8 cellular contexts compared by ENCODE assay signal in the genomic region with DNA sequence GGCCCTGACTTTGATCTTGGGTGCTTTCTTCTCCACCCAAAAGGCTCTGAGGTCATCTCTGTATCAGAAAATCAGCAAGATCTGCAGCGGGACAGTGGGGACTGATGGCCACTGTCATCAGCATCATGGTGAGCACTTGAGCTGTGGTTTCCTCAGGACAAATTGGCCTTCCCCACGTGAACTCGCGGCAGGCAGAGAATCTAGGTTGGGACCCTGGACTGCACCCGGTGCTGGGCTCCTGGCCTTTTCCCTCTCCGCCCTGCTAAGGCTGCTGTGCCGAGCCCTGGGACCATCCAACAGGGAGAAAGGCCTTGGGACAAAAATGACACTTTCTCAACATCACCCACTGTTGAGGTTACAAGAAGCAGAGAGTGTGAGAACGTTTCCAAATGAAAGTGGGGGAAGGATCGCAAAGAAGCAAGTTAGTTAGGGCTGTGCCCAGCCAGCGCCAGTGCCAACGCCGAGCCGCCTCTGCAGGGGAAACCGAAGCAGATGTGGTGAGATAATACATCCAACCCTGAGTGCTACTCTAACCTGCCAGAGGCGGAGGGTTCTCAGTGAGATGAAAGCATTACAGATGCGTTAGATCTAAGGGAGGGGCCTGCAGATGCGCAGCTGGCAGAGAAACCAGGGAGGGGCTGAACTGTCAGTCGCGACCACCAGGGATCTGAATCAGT. TPM values are rescaled to one million over a fixed set of nuclear protein-coding genes. Genes with fewer than 3 reads are reported as not detected.
DNase-seq lines count a peak whose midpoint lies in the region; ATAC-seq and TF ChIP-seq lines count a peak whose summit lies in the region.
"Had no signal": no experiment of that assay in that cellular context is flagged by ENCODE, and none has a peak within 500 bp of the region (broad histone marks: within the 10 kb centered on the region; RNA-seq: fewer than 3 reads in every experiment).

No MANE protein-coding gene starts in this region.

- H3K9me3 ChIP-seq in effector memory CD4-positive, alpha-beta T cell (ENCODE audit: control insufficient read depth, low read length) = no peaks in the 10 kb centered on the region
- H3K9me3 ChIP-seq in upper lobe of left lung = no peaks in the 10 kb centered on the region

- peak overlapping the region; percentile 88 for H3K27ac ChIP-seq in effector memory CD4-positive, alpha-beta T cell (ENCODE audit: insufficient read depth, low read length, poor library complexity, severe bottlenecking)
- H3K27ac ChIP-seq in upper lobe of left lung = peak overlapping the region in 3 of 4 donors; percentile 33 to 76 (median 42)

- peak overlapping the region; percentile 65 for H3K4me3 ChIP-seq in effector memory CD4-positive, alpha-beta T cell (ENCODE audit: insufficient read depth, low read depth, low read length, poor library complexity, severe bottlenecking)
- H3K4me3 ChIP-seq in upper lobe of left lung = no peak overlapping the region

- H3K4me1 ChIP-seq in effector memory CD4-positive, alpha-beta T cell (ENCODE audit: control insufficient read depth, insufficient read depth, low read length, poor library complexity, severe bottlenecking) = peaks cover 25% of the 10 kb centered on the region
- H3K4me1 ChIP-seq in upper lobe of left lung = peaks cover 19 to 63% (median 52%) of the 10 kb centered on the region in 4 donors

- TF ChIP-seq CTCF in upper lobe of left lung (IDR thresholded peaks at IDR 0.05) = no peak

- H3K27me3 ChIP-seq in effector memory CD4-positive, alpha-beta T cell (replicated peaks; ENCODE audit: control insufficient read depth, insufficient read depth, low read length, poor library complexity, severe bottlenecking) = no peaks in the 10 kb centered on the region
- no peaks in the 10 kb centered on the region for H3K27me3 ChIP-seq in upper lobe of left lung

- H3K36me3 ChIP-seq in effector memory CD4-positive, alpha-beta T cell (ENCODE audit: control insufficient read depth, insufficient read depth, low read length) = no peaks in the 10 kb centered on the region
- H3K36me3 ChIP-seq in upper lobe of left lung = no peaks in the 10 kb centered on the region

- TF ChIP-seq POLR2A in upper lobe of left lung (IDR thresholded peaks at IDR 0.05) = no peak

- ATAC-seq in GM19351 (IDR thresholded peaks at IDR 0.05; ENCODE audit: unreplicated experiment) (peak; percentile 22), HG03045 (IDR thresholded peaks at IDR 0.05; ENCODE audit: unreplicated experiment) (peak; percentile 14), upper lobe of left lung (ENCODE audit: low FRiP score in 2 of 2) (no peak)

- DNase-seq in T-helper 9 cell = peak; percentile 65
- peak; percentile 59 to 78 (median 71) for DNase-seq in effector memory CD4-positive, alpha-beta T cell
- peak in 1 of 2 donors; percentile 81 for DNase-seq in upper lobe of left lung
- DNase-seq in NCI-H226 = no peak
- no peak for DNase-seq in DMS 273 treated with DMSO at 0.1 percent for 48 hours (lab: John Stamatoyannopoulos, UW)

- no peak for TF ChIP-seq EP300 in upper lobe of left lung (IDR thresholded peaks at IDR 0.05)

- 65 to 73% methylated on average over 19 of the region's 19 CpGs for WGBS in upper lobe of left lung, 2 donors

RNA-seq across cellular contexts. Expression of gene UMODL1, which starts 9.1 kb away (rescaled TPM):
- total RNA-seq in upper lobe of left lung = 1 to 10 TPM in 2 of 6 donors, under 1 TPM in 3, not detected in 1; 0.07 to 6.3 (median 0.59) TPM
- total RNA-seq: kidney epithelial cell had no signal

RNA-seq across cellular contexts. Expression of gene ZBTB21, which starts 51.8 kb away (rescaled TPM):
- total RNA-seq in upper lobe of left lung = 10 to 100 TPM; 12.4 to 28.3 (median 16.7) TPM

Comparison
In these comparisons a context has a peak if more than half of its experiments do, and no peak if none do; other contexts are left out.
1. ATAC-seq: peak in GM19351 (single experiment) and HG03045 (single experiment); none in upper lobe of left lung (0 of 2).
2. DNase-seq: peak in T-helper 9 cell (single experiment) and effector memory CD4-positive, alpha-beta T cell (3 of 3); none in NCI-H226 (single experiment) and DMS 273 treated with DMSO at 0.1 percent for 48 hours (single experiment).